In genomic region chr17:16812126-16812525, GRCh38 we compare ENCODE assay signal across 8 cellular contexts.
A peak's percentile ranks its signal among the peaks of the same experiment; 100 is the strongest.
DNase-seq lines count a peak whose midpoint lies in the region; TF ChIP-seq lines count a peak whose summit lies in the region.
"Not testable (repeated sequence)": the region's sequence is repeated elsewhere in the genome, so short reads cannot be mapped to it uniquely, and the experiment has no call there.

No MANE protein-coding gene starts in this region.

- not testable (repeated sequence) for H3K4me1 ChIP-seq in HEK293 (ENCODE audit: control insufficient read depth, insufficient read depth, low read length)

- TF ChIP-seq POLR2A in erythroblast (IDR thresholded peaks at IDR 0.05; ENCODE audit: low read length), result not testable (repeated sequence)

- H3K36me3 ChIP-seq in HEK293 (ENCODE audit: control insufficient read depth in 2 of 2, insufficient read depth in 1 of 2, low read length in 2 of 2); WERI-Rb-1: not testable (repeated sequence)

- TF ChIP-seq CTCF in HEK293 (tag by site-specific recombination; IDR thresholded peaks at IDR 0.05); WERI-Rb-1 (IDR thresholded peaks at IDR 0.05; ENCODE audit: low read depth, low read length): not testable (repeated sequence)

- not testable (repeated sequence) for H3K9me3 ChIP-seq in HEK293 (ENCODE audit: control insufficient read depth, insufficient read depth, low read depth, low read length); WERI-Rb-1 (ENCODE audit: severe bottlenecking)

- H3K27ac ChIP-seq in HEK293 (ENCODE audit: extremely low read depth, low read depth, low read length); WERI-Rb-1: not testable (repeated sequence)

- not testable (repeated sequence) for H3K4me3 ChIP-seq in HEK293 (ENCODE audit: low read depth, low read length); WERI-Rb-1 (ENCODE audit: low read depth, low read length)

- DNase-seq in AG20443 (ENCODE audit: low spot score) (peak; percentile 16), NCI-H226 (peak; percentile 16), WERI-Rb-1 (peak; percentile 2), astrocyte of the hippocampus (ENCODE audit: low read depth, low spot score) (peak; percentile 37), erythroblast (lab: John Stamatoyannopoulos, UW) (peak; percentile 52 to 69), islet precursor cell (peak; percentile 93), renal cortical epithelial cell (ENCODE audit: low read depth) (peak; percentile 12)

- not testable (repeated sequence) for H3K27me3 ChIP-seq in WERI-Rb-1 (ENCODE audit: insufficient read depth, low read depth, severe bottlenecking)

- POLR2A ChIA-PET in HEK293 (lab: Yijun Ruan, JAX), result not testable (repeated sequence)

- CTCF ChIA-PET in HEK293 (lab: Yijun Ruan, JAX), result not testable (repeated sequence)

TF ChIP-seq in HEK293, 187 proteins besides CTCF, POLR2A, EP300 and RAD21:
- peak; percentile 78 for TF ChIP-seq REST (tag by site-specific recombination; IDR thresholded peaks at IDR 0.05)

Comparison
In these comparisons a context has a peak if more than half of its experiments do, and no peak if none do; other contexts are left out.
1. DNase-seq: peak in every context shown above with its lines; median percentile 93 in islet precursor cell; 60 in erythroblast; 37 in astrocyte of the hippocampus; 16 in AG20443; 16 in NCI-H226; 12 in renal cortical epithelial cell; 2 in WERI-Rb-1.